ENCODE assay signal across 11 cellular contexts in the genomic region with DNA sequence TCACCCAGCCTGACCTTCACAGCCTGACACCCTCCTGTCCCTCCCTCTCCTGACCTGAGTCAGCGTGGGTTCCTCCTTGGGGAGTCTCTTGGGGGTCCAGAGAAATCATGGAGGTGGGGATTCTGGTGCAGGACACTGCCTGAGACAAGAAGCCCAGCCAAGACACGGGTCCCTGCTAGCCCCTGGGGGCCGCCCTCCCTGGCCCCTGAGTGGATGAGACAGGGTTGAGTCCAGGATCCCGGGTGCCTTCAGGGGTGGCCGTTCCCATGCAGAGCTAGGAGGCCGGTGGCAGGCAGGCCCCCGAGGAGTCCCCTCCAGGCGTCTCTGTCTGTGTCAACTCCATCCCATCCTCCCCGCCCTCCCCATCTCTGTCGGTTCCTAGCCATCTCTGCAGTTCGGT. TPM values are rescaled to one million over a fixed set of nuclear protein-coding genes. Genes with fewer than 3 reads are reported as not detected.
DNase-seq lines count a peak whose midpoint lies in the region; ATAC-seq, FAIRE-seq and TF ChIP-seq lines count a peak whose summit lies in the region.
"Had no signal": no experiment of that assay in that cellular context is flagged by ENCODE, and none has a peak within 500 bp of the region (broad histone marks: within the 10 kb centered on the region; RNA-seq: fewer than 3 reads in every experiment).

No MANE protein-coding gene starts in this region.

- H3K27ac Mint-ChIP-seq in CD8-positive, alpha-beta T cell: peak overlapping the region; percentile 94

- no peak for DNase-seq in CD8-positive, alpha-beta T cell
- DNase-seq in NT2/D1 (ENCODE audit: low read depth, low spot score) (no peak), dorsolateral prefrontal cortex (no peak), GOT3 (lab: John Stamatoyannopoulos, UW) (no peak), COLO668 (lab: John Stamatoyannopoulos, UW; ENCODE audit: unreplicated experiment) (no peak), GM12891 (ENCODE audit: insufficient read length, low spot score) (no peak)
- DNase-seq in stimulated activated CD4-positive, alpha-beta T cell treated with anti-CD3 and anti-CD28 coated beads, Interleukin-1b, Interleukin-23, amount 100 ng/mL, for 48 hours: no peak
- DNase-seq: KBM-7, SIG-M5 had no signal

- POLR2A ChIA-PET in CD8-positive, alpha-beta T cell (lab: Charles Lee): interaction anchor here (1.0 kb wide), 1 partner anchor 15 kb away, joined by 3 read pairs; a partner anchor contains a TSS

- CTCF ChIA-PET in CD8-positive, alpha-beta T cell (lab: Charles Lee): no interaction called here

- peaks cover 30% of the 10 kb centered on the region for H3K4me1 ChIP-seq in CD8-positive, alpha-beta T cell (ENCODE audit: insufficient read depth, low read length)
- H3K4me1 ChIP-seq in NT2/D1 (ENCODE audit: insufficient read depth, insufficient read length) (peaks cover 35% of the 10 kb centered on the region), neuron (ENCODE audit: insufficient read depth, low read length) (peaks cover 20% of the 10 kb centered on the region)

- peaks cover 23% of the 10 kb centered on the region for H3K4me1 Mint-ChIP-seq in CD8-positive, alpha-beta T cell (ENCODE audit: low read depth)

- FAIRE-seq in GM12891 (lab: Jason Lieb, UNC): no peak
- FAIRE-seq: H1 had no signal

- no peaks in the 10 kb centered on the region for H3K9me3 Mint-ChIP-seq in CD8-positive, alpha-beta T cell

- H3K4me3 ChIP-seq in CD8-positive, alpha-beta T cell (ENCODE audit: low read depth, low read length): no peak overlapping the region
- H3K4me3 ChIP-seq in NT2/D1 (ENCODE audit: insufficient read length, low read depth) (no peak overlapping the region), dorsolateral prefrontal cortex (peak overlapping the region in 50 of 59 donors; percentile 19 to 99 (median 88)), neuron (ENCODE audit: low read length) (peak overlapping the region; percentile 71)

- H3K36me3 Mint-ChIP-seq in CD8-positive, alpha-beta T cell: peaks cover 18% of the 10 kb centered on the region

- H3K36me3 ChIP-seq in CD8-positive, alpha-beta T cell (ENCODE audit: insufficient read depth, low read length): no peaks in the 10 kb centered on the region
- H3K36me3 ChIP-seq in NT2/D1 (ENCODE audit: insufficient read depth, insufficient read length, low read length) (peaks cover 45% of the 10 kb centered on the region), neuron (ENCODE audit: insufficient read depth, low read length) (peaks cover 12% of the 10 kb centered on the region)

- H3K4me3 Mint-ChIP-seq in CD8-positive, alpha-beta T cell: peak overlapping the region; percentile 89

- no peaks in the 10 kb centered on the region for H3K27me3 ChIP-seq in CD8-positive, alpha-beta T cell (ENCODE audit: insufficient read depth, low read length)
- H3K27me3 ChIP-seq in NT2/D1 (ENCODE audit: insufficient read depth, insufficient read length): no peaks in the 10 kb centered on the region
- H3K27me3 ChIP-seq in dorsolateral prefrontal cortex: no peaks in the 10 kb centered on the region
- H3K27me3 ChIP-seq in neuron (ENCODE audit: insufficient read depth, low read length): no peaks in the 10 kb centered on the region

- H3K27me3 Mint-ChIP-seq in CD8-positive, alpha-beta T cell (ENCODE audit: low read depth): no peaks in the 10 kb centered on the region

- no peak for ATAC-seq in CD8-positive, alpha-beta T cell

- H2AFZ ChIP-seq in neuron (ENCODE audit: low read depth, low read length): no peak overlapping the region

- intact Hi-C loops in CD8-positive, alpha-beta T cell (cut with DNase I, micrococcal nuclease): no loop called here
- intact Hi-C loops in dorsolateral prefrontal cortex (cut with DNase I): loop anchor here in 1 of 2 donors (10.0 kb wide), 1 partner anchor 220 kb away; a partner anchor contains a TSS

- H3K9me3 ChIP-seq in CD8-positive, alpha-beta T cell (ENCODE audit: low read length): no peaks in the 10 kb centered on the region
- H3K9me3 ChIP-seq in NT2/D1 (ENCODE audit: insufficient read depth, low read length) (no peaks in the 10 kb centered on the region), neuron (ENCODE audit: low read length) (no peaks in the 10 kb centered on the region)

- no peak for TF ChIP-seq POLR2A in GM12891 (IDR thresholded peaks at IDR 0.05; ENCODE audit: low read depth, low read length)

- TF ChIP-seq CTCF in CD8-positive, alpha-beta T cell (IDR thresholded peaks at IDR 0.05): no peak
- TF ChIP-seq CTCF in dorsolateral prefrontal cortex (IDR thresholded peaks at IDR 0.05 in 54 of 56, conservative IDR thresholded peaks at IDR 0.05 in 2 of 56; ENCODE audit: low read depth in 1 of 56, partially characterized antibody in 56 of 56): no peak

- H3K27ac ChIP-seq in CD8-positive, alpha-beta T cell (ENCODE audit: low read depth, low read length): no peak overlapping the region
- no peak overlapping the region for H3K27ac ChIP-seq in dorsolateral prefrontal cortex

- H3K9ac ChIP-seq in NT2/D1 (ENCODE audit: insufficient read length, low read depth): peak overlapping the region; percentile 42

TF ChIP-seq in GM12891, 5 proteins besides CTCF, POLR2A, EP300 and RAD21:
- no peak for TF ChIP-seq SPI1 (IDR thresholded peaks at IDR 0.05; ENCODE audit: low read depth, low read length)
- no peak for TF ChIP-seq TAF1 (IDR thresholded peaks at IDR 0.05; ENCODE audit: low read depth, low read length)
- TF ChIP-seq POU2F2 (IDR thresholded peaks at IDR 0.05; ENCODE audit: low read depth, low read length): no peak
- no peak for TF ChIP-seq PAX5 (IDR thresholded peaks at IDR 0.05; ENCODE audit: insufficient read depth, low read length, severe bottlenecking)
- TF ChIP-seq POLR2AphosphoS5 (IDR thresholded peaks at IDR 0.05; ENCODE audit: low read depth, low read length): no peak

RNA-seq across cellular contexts. Expression of a gene that starts 1.6 kb away (rescaled TPM):
- total RNA-seq in CD8-positive, alpha-beta T cell: 100 to 1,000 TPM; 127 to 135 TPM
- total RNA-seq in dorsolateral prefrontal cortex: 10 to 100 TPM; 28.0 to 51.9 (median 39.4) TPM
- 18.3 TPM for polyA plus RNA-seq in GM12891 (2012; ENCODE audit: low read depth, missing spikeins)

RNA-seq across cellular contexts. Expression of a gene that starts 9.3 kb away (rescaled TPM):
- total RNA-seq in CD8-positive, alpha-beta T cell: 1 to 10 TPM; 2.1 to 2.7 TPM
- total RNA-seq in dorsolateral prefrontal cortex: 10 to 100 TPM in 119 of 120 experiments, 1 to 10 TPM in 1; 9.8 to 66.3 (median 34.6) TPM
- polyA plus RNA-seq in GM12891 (2012; ENCODE audit: low read depth, missing spikeins): 0.36 TPM

RNA-seq across cellular contexts. Expression of a gene that starts 14.8 kb away (rescaled TPM):
- total RNA-seq in CD8-positive, alpha-beta T cell: 10 to 100 TPM; 15.4 to 17.0 TPM
- total RNA-seq in dorsolateral prefrontal cortex: 10 to 100 TPM; 11.3 to 27.9 (median 16.9) TPM
- polyA plus RNA-seq in GM12891 (2012; ENCODE audit: low read depth, missing spikeins): 11.2 TPM

RNA-seq across cellular contexts. Expression of a gene that starts 17.0 kb away (rescaled TPM):
- total RNA-seq in CD8-positive, alpha-beta T cell: not detected
- total RNA-seq in dorsolateral prefrontal cortex: under 1 TPM in 4 of 120 experiments, not detected in 116; 0.15 to 0.20 (median 0.18) TPM
- 0.06 TPM for polyA plus RNA-seq in GM12891 (2012; ENCODE audit: low read depth, missing spikeins)

RNA-seq across cellular contexts. Expression of a gene that starts 20.6 kb away (rescaled TPM):
- not detected for total RNA-seq in CD8-positive, alpha-beta T cell
- total RNA-seq in dorsolateral prefrontal cortex: 100 to 1,000 TPM in 78 of 120 experiments, 10 to 100 TPM in 42; 38.0 to 212 (median 112) TPM
- polyA plus RNA-seq in GM12891 (2012; ENCODE audit: low read depth, missing spikeins): 0.56 TPM

Comparison
In these comparisons a context has a peak if more than half of its experiments do, and no peak if none do; other contexts are left out.
1. H3K4me3 ChIP-seq: peak in dorsolateral prefrontal cortex (50 of 59) and neuron (single experiment); none in CD8-positive, alpha-beta T cell (single experiment) and NT2/D1 (single experiment).